In the genomic region with DNA sequence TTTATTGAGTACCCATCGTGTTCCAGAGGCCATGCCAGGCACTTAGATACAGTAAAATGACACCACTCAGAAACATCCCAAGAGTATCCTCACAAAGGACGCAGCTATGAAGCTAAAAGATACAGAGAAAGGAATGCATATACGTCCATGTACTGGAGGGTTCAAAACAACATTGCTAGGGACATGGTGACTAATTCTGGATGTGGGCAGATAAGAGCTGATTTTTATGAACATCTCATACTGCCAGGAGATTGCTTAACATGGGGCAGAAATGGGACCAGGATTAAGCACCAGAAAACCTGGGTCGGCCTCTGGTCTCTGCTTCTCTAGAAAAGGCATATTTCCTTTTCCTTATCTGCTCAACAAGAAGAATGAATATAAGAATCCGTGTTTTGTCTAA, we compare ENCODE assay signal across 15 cellular contexts. TPM values are rescaled to one million over a fixed set of nuclear protein-coding genes. Genes with fewer than 3 reads are reported as not detected.
A peak's percentile ranks its signal among the peaks of the same experiment; 100 is the strongest.
DNase-seq lines count a peak whose midpoint lies in the region; TF ChIP-seq lines count a peak whose summit lies in the region.
"Had no signal": no experiment of that assay in that cellular context is flagged by ENCODE, and none has a peak within 500 bp of the region (broad histone marks: within the 10 kb centered on the region; RNA-seq: fewer than 3 reads in every experiment).

No MANE protein-coding gene starts in this region.

- peak; percentile 33 for DNase-seq in SIG-M5 treated with dmso at 0.1 percent for 504 hours (lab: John Stamatoyannopoulos, UW; ENCODE audit: unreplicated experiment)
- DNase-seq in SIG-M5 (lab: John Stamatoyannopoulos, UW), result no peak
- DNase-seq in MV-4-11 (lab: John Stamatoyannopoulos, UW), result peak; percentile 93
- peak; percentile 7 for DNase-seq in adipocyte (ENCODE audit: low read depth)
- peak; percentile 86 for DNase-seq in osteoblast (ENCODE audit: insufficient read length, low spot score, missing footprints)
- no peak for DNase-seq in breast epithelium (ENCODE audit: low spot score in 2 of 2)
- no peak for DNase-seq in nucleus accumbens (lab: John Stamatoyannopoulos, UW)
- no peak for DNase-seq in substantia nigra (lab: John Stamatoyannopoulos, UW)
- DNase-seq: aorta, H9, lower lobe of right lung, NCI-H2081 treated with DMSO at 0.1 percent for 48 hours, SJCRH30 had no signal

- peaks cover 23% of the 10 kb centered on the region for H3K4me1 ChIP-seq in adipocyte (ENCODE audit: control insufficient read depth, insufficient read depth, low read length)
- H3K4me1 ChIP-seq in osteoblast (ENCODE audit: insufficient read depth, low read length), result peaks cover 34% of the 10 kb centered on the region
- H3K4me1 ChIP-seq in breast epithelium, result no peaks in the 10 kb centered on the region
- H3K4me1 ChIP-seq: lower lobe of right lung had no signal

- no peak overlapping the region for H3K9ac ChIP-seq in adipocyte (ENCODE audit: low read length)

- no peak overlapping the region for H2AFZ ChIP-seq in osteoblast (ENCODE audit: low read length)

- H3K79me2 ChIP-seq in osteoblast (ENCODE audit: insufficient read depth, low read length), result no peaks in the 10 kb centered on the region

- H4K20me1 ChIP-seq in osteoblast (ENCODE audit: insufficient read depth, low read length), result no peaks in the 10 kb centered on the region

- H3K27me3 ChIP-seq in adipocyte (replicated peaks; ENCODE audit: control insufficient read depth, insufficient read depth, low read length), result no peaks in the 10 kb centered on the region
- H3K27me3 ChIP-seq in osteoblast (ENCODE audit: insufficient read depth, low read length), result no peaks in the 10 kb centered on the region
- no peaks in the 10 kb centered on the region for H3K27me3 ChIP-seq in breast epithelium

- peak overlapping the region; percentile 42 for H3K27ac ChIP-seq in osteoblast (ENCODE audit: low read depth, low read length)
- no peak overlapping the region for H3K27ac ChIP-seq in breast epithelium
- no peak overlapping the region for H3K27ac ChIP-seq in substantia nigra (ENCODE audit: low read depth, low read length, poor library complexity, severe bottlenecking)
- H3K27ac ChIP-seq: lower lobe of right lung, SJCRH30 had no signal

- H3K4me2 ChIP-seq in osteoblast (ENCODE audit: insufficient read depth, low read length), result peak overlapping the region; percentile 8

- H3K9me3 ChIP-seq in adipocyte (ENCODE audit: control insufficient read depth, low read length) (no peaks in the 10 kb centered on the region), osteoblast (ENCODE audit: low read depth, low read length) (no peaks in the 10 kb centered on the region), breast epithelium (peaks cover 0 to 4% of the 10 kb centered on the region in 2 donors)
- H3K9me3 ChIP-seq: lower lobe of right lung, SJCRH30 had no signal

- H3K36me3 ChIP-seq in adipocyte (ENCODE audit: control insufficient read depth, insufficient read depth, low read length, severe bottlenecking) (no peaks in the 10 kb centered on the region), osteoblast (ENCODE audit: insufficient read depth, low read length) (no peaks in the 10 kb centered on the region), breast epithelium (no peaks in the 10 kb centered on the region)
- H3K36me3 ChIP-seq: lower lobe of right lung, SJCRH30 had no signal

- H3K4me3 ChIP-seq in adipocyte (ENCODE audit: low read length), result no peak overlapping the region
- no peak overlapping the region for H3K4me3 ChIP-seq in osteoblast (ENCODE audit: insufficient read depth, low read length)
- H3K4me3 ChIP-seq in breast epithelium, result no peak overlapping the region
- H3K4me3 ChIP-seq: lower lobe of right lung, SJCRH30 had no signal

- intact Hi-C loops in breast epithelium (cut with DNase I; ENCODE audit: low total_unique reads), result no loop called here

- no peak for TF ChIP-seq CTCF in osteoblast (IDR thresholded peaks at IDR 0.05; ENCODE audit: extremely low read depth, low read depth, low read length)
- no peak for TF ChIP-seq CTCF in breast epithelium (IDR thresholded peaks at IDR 0.05)

- TF ChIP-seq POLR2A in breast epithelium (IDR thresholded peaks at IDR 0.05), result no peak

RNA-seq across cellular contexts. Expression of a gene that starts 15.4 kb away (rescaled TPM):
- under 0.01 and 0.36 TPM in 2 replicates for total RNA-seq in osteoblast
- total RNA-seq in breast epithelium, result 1 to 10 TPM; 3.5 to 7.6 (median 4.6) TPM
- total RNA-seq: A172, H9, SJCRH30 had no signal

RNA-seq across cellular contexts. Expression of a gene that starts 26.9 kb away (rescaled TPM):
- total RNA-seq in osteoblast (not detected in 2 replicates), breast epithelium (under 1 TPM in 1 of 3 donors, not detected in 2; 0.16 TPM)
- total RNA-seq: A172, aorta, H9, SJCRH30, skeletal muscle tissue had no signal

RNA-seq across cellular contexts. Expression of a gene that starts 35.0 kb away (rescaled TPM):
- 0.29 and 0.36 TPM in 2 replicates for total RNA-seq in osteoblast
- total RNA-seq in breast epithelium, result not detected
- total RNA-seq: aorta, lower lobe of right lung, SJCRH30, skeletal muscle tissue had no signal

RNA-seq across cellular contexts. Expression of a gene that starts 47.9 kb away (rescaled TPM):
- total RNA-seq in osteoblast, result not detected in 2 replicates
- not detected for total RNA-seq in breast epithelium
- total RNA-seq: A172, aorta, H9, lower lobe of right lung, SJCRH30, skeletal muscle tissue had no signal

Comparison
In these comparisons a context has a peak if more than half of its experiments do, and no peak if none do; other contexts are left out.
1. DNase-seq: peak in SIG-M5 treated with dmso at 0.1 percent for 504 hours (single experiment), MV-4-11 (single experiment), adipocyte (single experiment) and osteoblast (single experiment); none in SIG-M5 (single experiment), breast epithelium (0 of 2), nucleus accumbens (0 of 56) and substantia nigra (0 of 49).